In genomic region chr19:30278882-30279254, GRCh38 we compare ENCODE assay signal across 35 cellular contexts.
"Had no signal": no experiment of that assay in that cellular context is flagged by ENCODE, and none has a peak within 500 bp of the region (broad histone marks: within the 10 kb centered on the region; RNA-seq: fewer than 3 reads in every experiment).

No MANE protein-coding gene starts in this region.

- DNase-seq: Karpas-422, Kasumi-1, MG63, MM.1S, MV-4-11, NCI-H1048, NCI-H1092, NCI-H1092 treated with DMSO at 0.1 percent for 48 hours, NCI-H1105, NCI-H1105 treated with DMSO at 0.1 percent for 48 hours, NCI-H1417, NCI-H1417 treated with DMSO at 0.1 percent for 48 hours, NCI-H1436, NCI-H1436 treated with DMSO at 0.1 percent for 48 hours, NCI-H146, NCI-H1694, NCI-H1694 treated with DMSO at 0.1 percent for 48 hours, NCI-H187, NCI-H187 treated with DMSO at 0.1 percent for 48 hours, NCI-H1930, NCI-H2029, NCI-H2029 treated with DMSO at 0.1 percent for 48 hours, NCI-H2081, NCI-H2081 treated with DMSO at 0.1 percent for 48 hours, NCI-H2107, NCI-H2171, NCI-H2171 treated with DMSO at 0.1 percent for 48 hours, NCI-H2227 treated with DMSO at 0.1 percent for 48 hours, NCI-H226, NCI-H345, NCI-H446, NCI-H446 treated with DMSO at 0.1 percent for 48 hours, NCI-H510A, NCI-H510A treated with DMSO at 0.1 percent for 48 hours, NCI-H524 had no signal

- H3K9me3 ChIP-seq: MG63 had no signal

- H3K4me3 ChIP-seq: MG63 had no signal

- H3K36me3 ChIP-seq: MG63 had no signal
